In the genomic region with DNA sequence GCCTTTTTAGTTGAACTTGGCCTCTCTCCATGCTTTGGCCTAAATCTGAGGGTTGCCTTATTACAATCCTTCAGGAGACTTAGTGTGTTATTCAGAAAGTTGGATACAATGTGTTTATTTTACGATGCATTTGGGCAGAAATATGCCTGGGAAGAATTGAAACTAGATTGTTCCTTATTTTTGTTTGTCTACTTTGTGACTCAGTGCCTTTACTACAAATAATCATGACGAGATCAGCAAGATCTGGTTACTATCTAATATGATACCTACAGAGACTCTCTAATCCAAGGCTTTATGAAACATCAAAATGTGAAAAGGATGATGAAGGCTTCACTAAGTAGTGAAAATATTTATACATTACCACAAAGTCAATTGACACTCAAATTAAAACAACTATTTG, we compare ENCODE assay signal across 24 cellular contexts.
DNase-seq lines count a peak whose midpoint lies in the region; ATAC-seq, FAIRE-seq and TF ChIP-seq lines count a peak whose summit lies in the region.
"Had no signal": no experiment of that assay in that cellular context is flagged by ENCODE, and none has a peak within 500 bp of the region (broad histone marks: within the 10 kb centered on the region; RNA-seq: fewer than 3 reads in every experiment).

No MANE protein-coding gene starts in this region.

- intact Hi-C loops in PC-3 (cut with micrococcal nuclease): no loop called here
- intact Hi-C loops in pancreas (cut with DNase I): no loop called here

- H3K9me3 ChIP-seq in PC-3 (ENCODE audit: low read length) (no peaks in the 10 kb centered on the region), pancreas (no peaks in the 10 kb centered on the region), Karpas-422 (ENCODE audit: low read length) (peaks cover 13% of the 10 kb centered on the region)

- H3K27me3 ChIP-seq in PC-3 (ENCODE audit: low read length) (no peaks in the 10 kb centered on the region), pancreas (no peaks in the 10 kb centered on the region), Karpas-422 (ENCODE audit: low read length) (no peaks in the 10 kb centered on the region)

- peak; percentile 1 for DNase-seq in NOMO-1 treated with DMSO at 0.1 percent for 48 hours (lab: John Stamatoyannopoulos, UW; ENCODE audit: unreplicated experiment)
- no peak for DNase-seq in NOMO-1 (lab: John Stamatoyannopoulos, UW; ENCODE audit: unreplicated experiment in 2 of 2)
- DNase-seq in PC-3: peak; percentile 51
- DNase-seq in iris pigment epithelial cell (ENCODE audit: low read depth): peak; percentile 35
- no peak for DNase-seq in pancreas
- no peak for DNase-seq in NCI-H2029 treated with DMSO at 0.1 percent for 48 hours (lab: John Stamatoyannopoulos, UW)
- DNase-seq in Karpas-422: no peak
- DNase-seq: 8988T, DMS153, DND-41, HCEC 1CT, Kasumi-1, MM.1S, NCI-H1092, NCI-H1417 treated with DMSO at 0.1 percent for 48 hours, NCI-H187, NCI-H524 treated with DMSO at 0.1 percent for 48 hours, NCI-H774, OCI-M1, SIG-M5 had no signal

- H3K4me2 ChIP-seq in PC-3 (ENCODE audit: low read length): 0 out of 2 replicates have a peak overlapping the region, but pooled peaks have one; percentile 2
- H3K4me2 ChIP-seq in Karpas-422 (ENCODE audit: low read depth, low read length, poor library complexity, severe bottlenecking): no peak overlapping the region

- no peaks in the 10 kb centered on the region for H3F3A ChIP-seq in PC-3 (ENCODE audit: low read length, unreplicated experiment)

- no TSS peak for BruUV-seq in PC-3 (replicated peaks; lab: Mats Ljungman, UMichigan)

- no peaks in the 10 kb centered on the region for H3K36me3 ChIP-seq in PC-3 (ENCODE audit: low read depth, low read length)
- no peaks in the 10 kb centered on the region for H3K36me3 ChIP-seq in pancreas
- H3K36me3 ChIP-seq in Karpas-422 (ENCODE audit: insufficient read depth, low read length): no peaks in the 10 kb centered on the region

- H3K4me3 ChIP-seq in PC-3 (ENCODE audit: low read length) (no peak overlapping the region), pancreas (no peak overlapping the region), Karpas-422 (ENCODE audit: low read length) (no peak overlapping the region)
- H3K4me3 ChIP-seq: SK-N-MC had no signal

- FAIRE-seq in pancreas (lab: Jason Lieb, UNC): no peak
- FAIRE-seq: GM19239, H1, RCC 7860 had no signal

- H3K4me1 ChIP-seq in PC-3 (ENCODE audit: insufficient read depth, low read length) (peaks cover 7% of the 10 kb centered on the region), pancreas (no peaks in the 10 kb centered on the region), Karpas-422 (ENCODE audit: low read length) (no peaks in the 10 kb centered on the region)

- CTCF ChIA-PET in PC-3 (lab: Charles Lee): no interaction called here

- no peaks in the 10 kb centered on the region for H3K79me2 ChIP-seq in PC-3 (ENCODE audit: low read length)
- no peaks in the 10 kb centered on the region for H3K79me2 ChIP-seq in Karpas-422 (ENCODE audit: low read length)

- POLR2A ChIA-PET in PC-3 (lab: Charles Lee; ENCODE audit: unreplicated experiment): no interaction called here

- WGBS in pancreas, 2 donors: 63 to 73% methylated on average over 2 of the region's 2 CpGs

- H3K9ac ChIP-seq in PC-3 (ENCODE audit: low read length) (no peak overlapping the region), Karpas-422 (ENCODE audit: low read length) (no peak overlapping the region)

- H3K27ac ChIP-seq in PC-3 (ENCODE audit: low read length) (peak overlapping the region; percentile 50), pancreas (no peak overlapping the region), Karpas-422 (ENCODE audit: low read length) (no peak overlapping the region)
- H3K27ac ChIP-seq: SK-N-MC had no signal

- H3K9me2 ChIP-seq in PC-3 (replicated peaks; ENCODE audit: low read length) (no peaks in the 10 kb centered on the region), Karpas-422 (replicated peaks; ENCODE audit: insufficient read depth, low read length) (no peaks in the 10 kb centered on the region)

- H2AFZ ChIP-seq in PC-3 (ENCODE audit: low read length): no peak overlapping the region
- H2AFZ ChIP-seq in Karpas-422 (ENCODE audit: low read length): no peak overlapping the region

- TF ChIP-seq CTCF in PC-3 (conservative IDR thresholded peaks at IDR 0.05; ENCODE audit: low read depth, low read length) (no peak), pancreas (IDR thresholded peaks at IDR 0.05) (no peak)

- H4K20me1 ChIP-seq in PC-3 (ENCODE audit: low read length) (no peaks in the 10 kb centered on the region), Karpas-422 (ENCODE audit: insufficient read depth, low read depth, low read length) (no peaks in the 10 kb centered on the region)

- ATAC-seq in PC-3: peak; percentile 64
- no peak for ATAC-seq in pancreas

Comparison
In these comparisons a context has a peak if more than half of its experiments do, and no peak if none do; other contexts are left out.
1. DNase-seq: peak in NOMO-1 treated with DMSO at 0.1 percent for 48 hours (single experiment), PC-3 (single experiment) and iris pigment epithelial cell (single experiment); none in NOMO-1 (0 of 2), pancreas (0 of 6), NCI-H2029 treated with DMSO at 0.1 percent for 48 hours (single experiment) and Karpas-422 (single experiment).